In the genomic region with DNA sequence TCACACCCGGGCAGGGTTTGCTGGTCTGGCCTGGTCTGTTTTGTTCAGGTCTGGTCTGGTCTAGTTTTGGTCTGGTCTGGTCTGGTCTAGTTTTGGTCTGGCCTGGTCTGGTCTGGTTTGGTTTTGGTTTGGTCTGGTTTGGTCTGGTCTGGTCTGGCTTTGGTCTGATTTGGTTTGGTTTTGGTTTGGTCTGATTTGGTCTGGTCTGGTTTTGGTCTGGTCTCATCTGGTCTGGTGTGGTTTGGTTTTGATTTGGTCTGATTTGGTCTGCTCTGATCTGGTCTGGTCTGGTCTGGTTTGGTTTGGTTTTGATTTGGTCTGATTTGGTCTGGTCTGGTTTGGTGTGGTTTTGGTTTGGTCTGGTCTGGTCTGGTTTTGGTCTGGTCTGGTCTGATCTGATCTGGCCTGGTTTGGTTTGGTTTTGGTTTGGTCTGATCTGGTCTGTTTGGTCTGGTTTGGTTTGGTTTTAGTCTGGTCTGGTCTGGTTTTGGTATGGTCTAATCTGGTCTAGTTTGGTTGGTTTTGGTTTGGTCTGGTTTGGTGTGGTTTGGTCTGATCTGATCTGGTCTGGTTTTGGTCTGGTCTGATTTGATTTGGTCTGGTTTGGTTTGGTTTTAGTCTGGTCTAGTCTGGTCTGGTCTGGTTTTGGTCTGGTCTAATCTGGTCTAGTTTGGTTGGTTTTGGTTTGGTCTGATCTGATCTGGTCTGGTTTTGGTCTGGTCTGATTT, we compare ENCODE assay signal across 12 cellular contexts. TPM values are rescaled to one million over a fixed set of nuclear protein-coding genes. Genes with fewer than 3 reads are reported as not detected.
DNase-seq lines count a peak whose midpoint lies in the region; ATAC-seq, FAIRE-seq and TF ChIP-seq lines count a peak whose summit lies in the region.
"Had no signal": no experiment of that assay in that cellular context is flagged by ENCODE, and none has a peak within 500 bp of the region (broad histone marks: within the 10 kb centered on the region; RNA-seq: fewer than 3 reads in every experiment).

No MANE protein-coding gene starts in this region.

- no peaks in the 10 kb centered on the region for H3K27me3 ChIP-seq in lower lobe of right lung (ENCODE audit: low read depth)
- H3K27me3 ChIP-seq in effector memory CD4-positive, alpha-beta T cell (replicated peaks; ENCODE audit: control insufficient read depth, insufficient read depth, low read length, poor library complexity, severe bottlenecking), result no peaks in the 10 kb centered on the region
- H3K27me3 ChIP-seq: sigmoid colon, uterus had no signal

- H3K27ac ChIP-seq in 22Rv1 (peak overlapping the region; percentile 27; the same call in 1 of the 2 replicates), lower lobe of right lung (peak overlapping the region; percentile 65)
- no peak overlapping the region for H3K27ac ChIP-seq in effector memory CD4-positive, alpha-beta T cell (ENCODE audit: insufficient read depth, low read length, poor library complexity, severe bottlenecking)
- H3K27ac ChIP-seq: C4-2B, sigmoid colon, uterus had no signal

- H3K9me3 ChIP-seq in lower lobe of right lung, result no peaks in the 10 kb centered on the region
- no peaks in the 10 kb centered on the region for H3K9me3 ChIP-seq in effector memory CD4-positive, alpha-beta T cell (ENCODE audit: control insufficient read depth, low read length)
- H3K9me3 ChIP-seq: sigmoid colon, uterus had no signal

- peaks cover 50% of the 10 kb centered on the region for H3K4me1 ChIP-seq in lower lobe of right lung
- peaks cover 5% of the 10 kb centered on the region for H3K4me1 ChIP-seq in effector memory CD4-positive, alpha-beta T cell (ENCODE audit: control insufficient read depth, insufficient read depth, low read length, poor library complexity, severe bottlenecking)
- H3K4me1 ChIP-seq: sigmoid colon, uterus had no signal

- no peak overlapping the region for H3K4me3 Mint-ChIP-seq in activated T-helper 1 cell treated with anti-CD3 and anti-CD28 coated beads, Interleukin-12 subunit alpha, Interleukin-12 subunit beta, Interleukin-2, Interleukin-4 antibody, amounts not matched to agents 30 ng/mL and 10 ng/mL and 1 ng/mL, durations not matched to agents 14 hours and 24 hours and 36 hours

- H3K27ac Mint-ChIP-seq in activated T-helper 1 cell treated with anti-CD3 and anti-CD28 coated beads, Interleukin-12 subunit alpha, Interleukin-12 subunit beta, Interleukin-2, Interleukin-4 antibody, amounts not matched to agents 30 ng/mL and 10 ng/mL and 1 ng/mL, durations not matched to agents 14 hours and 24 hours and 36 hours, result peak overlapping the region; percentile 70

- H3K36me3 Mint-ChIP-seq in activated T-helper 1 cell treated with anti-CD3 and anti-CD28 coated beads, Interleukin-12 subunit alpha, Interleukin-12 subunit beta, Interleukin-2, Interleukin-4 antibody, amounts not matched to agents 30 ng/mL and 10 ng/mL and 1 ng/mL, durations not matched to agents 14 hours and 24 hours and 36 hours (ENCODE audit: low read depth), result peaks cover 21% of the 10 kb centered on the region

- H3K27me3 Mint-ChIP-seq in activated T-helper 1 cell treated with anti-CD3 and anti-CD28 coated beads, Interleukin-12 subunit alpha, Interleukin-12 subunit beta, Interleukin-2, Interleukin-4 antibody, amounts not matched to agents 30 ng/mL and 10 ng/mL and 1 ng/mL, durations not matched to agents 14 hours and 24 hours and 36 hours (ENCODE audit: insufficient read depth), result no peaks in the 10 kb centered on the region

- peak; percentile 82 for FAIRE-seq in GM12891 (lab: Jason Lieb, UNC)
- FAIRE-seq in urothelium cell line (lab: Jason Lieb, UNC), result no peak

- TF ChIP-seq CTCF in 22Rv1 (IDR thresholded peaks at IDR 0.05), result no peak
- TF ChIP-seq CTCF in lower lobe of right lung (IDR thresholded peaks at IDR 0.05), result no peak

- no peak for ATAC-seq in lower lobe of right lung

- no peak for DNase-seq in GM12891 (ENCODE audit: insufficient read length, low spot score)
- no peak for DNase-seq in activated T-helper 1 cell treated with anti-CD3 and anti-CD28 coated beads, Interleukin-12 subunit alpha, Interleukin-12 subunit beta, Interleukin-2, Interleukin-4 antibody, amounts not matched to agents 30 ng/mL and 10 ng/mL and 1 ng/mL, durations not matched to agents 14 hours and 24 hours and 36 hours (ENCODE audit: low spot score)
- DNase-seq in lower lobe of right lung, result no peak
- no peak for DNase-seq in amygdala (lab: John Stamatoyannopoulos, UW)
- no peak for DNase-seq in effector memory CD4-positive, alpha-beta T cell
- DNase-seq in urothelium cell line (ENCODE audit: low spot score), result no peak
- DNase-seq in SK-N-DZ (ENCODE audit: low spot score), result no peak
- DNase-seq: NCI-H1694, sigmoid colon, uterus had no signal

- H3K4me1 Mint-ChIP-seq in activated T-helper 1 cell treated with anti-CD3 and anti-CD28 coated beads, Interleukin-12 subunit alpha, Interleukin-12 subunit beta, Interleukin-2, Interleukin-4 antibody, amounts not matched to agents 30 ng/mL and 10 ng/mL and 1 ng/mL, durations not matched to agents 14 hours and 24 hours and 36 hours (ENCODE audit: low read depth), result peaks cover 10% of the 10 kb centered on the region

- TF ChIP-seq POLR2A in GM12891 (IDR thresholded peaks at IDR 0.05; ENCODE audit: low read depth, low read length), result no peak

- H3K4me3 ChIP-seq in lower lobe of right lung, result no peak overlapping the region
- H3K4me3 ChIP-seq in effector memory CD4-positive, alpha-beta T cell (ENCODE audit: insufficient read depth, low read depth, low read length, poor library complexity, severe bottlenecking), result no peak overlapping the region
- H3K4me3 ChIP-seq: sigmoid colon, uterus had no signal

- peaks cover 83% of the 10 kb centered on the region for H3K36me3 ChIP-seq in lower lobe of right lung
- peaks cover 64% of the 10 kb centered on the region for H3K36me3 ChIP-seq in effector memory CD4-positive, alpha-beta T cell (ENCODE audit: control insufficient read depth, insufficient read depth, low read length)
- H3K36me3 ChIP-seq: uterus had no signal

- peaks cover 4% of the 10 kb centered on the region for H3K9me3 Mint-ChIP-seq in activated T-helper 1 cell treated with anti-CD3 and anti-CD28 coated beads, Interleukin-12 subunit alpha, Interleukin-12 subunit beta, Interleukin-2, Interleukin-4 antibody, amounts not matched to agents 30 ng/mL and 10 ng/mL and 1 ng/mL, durations not matched to agents 14 hours and 24 hours and 36 hours

- intact Hi-C loops in activated T-helper 1 cell treated with anti-CD3 and anti-CD28 coated beads, Interleukin-12 subunit alpha, Interleukin-12 subunit beta, Interleukin-2, Interleukin-4 antibody, amounts not matched to agents 30 ng/mL and 10 ng/mL and 1 ng/mL, durations not matched to agents 14 hours and 24 hours and 36 hours (cut with micrococcal nuclease), result no loop called here
- intact Hi-C loops in lower lobe of right lung (cut with DNase I), result no loop called here

TF ChIP-seq in GM12891, 5 proteins besides CTCF, POLR2A, EP300 and RAD21:
- no peak for TF ChIP-seq POLR2AphosphoS5 (IDR thresholded peaks at IDR 0.05; ENCODE audit: low read depth, low read length)
- no peak for TF ChIP-seq TAF1 (IDR thresholded peaks at IDR 0.05; ENCODE audit: low read depth, low read length)
- TF ChIP-seq POU2F2 (IDR thresholded peaks at IDR 0.05; ENCODE audit: low read depth, low read length), result no peak
- no peak for TF ChIP-seq SPI1 (IDR thresholded peaks at IDR 0.05; ENCODE audit: low read depth, low read length)
- no peak for TF ChIP-seq PAX5 (IDR thresholded peaks at IDR 0.05; ENCODE audit: insufficient read depth, low read length, severe bottlenecking)

RNA-seq across cellular contexts. Expression of a gene that starts 14.4 kb away (rescaled TPM):
- polyA plus RNA-seq in GM12891 (2012; ENCODE audit: low read depth, missing spikeins), result 0.21 TPM
- not detected in 2 replicates for total RNA-seq in activated T-helper 1 cell treated with anti-CD3 and anti-CD28 coated beads, Interleukin-12 subunit alpha, Interleukin-12 subunit beta, Interleukin-2, Interleukin-4 antibody, amounts not matched to agents 30 ng/mL and 10 ng/mL and 1 ng/mL, durations not matched to agents 14 hours and 24 hours and 36 hours
- total RNA-seq in lower lobe of right lung, result 22.5 TPM
- not detected in 2 replicates for polyA plus RNA-seq in SK-N-DZ (2014; cell fraction: cytosol; rRNA removed)
- polyA plus RNA-seq in SK-N-DZ (2014; cell fraction: nucleus; rRNA removed), result not detected in 2 replicates

RNA-seq across cellular contexts. Expression of a gene that starts 45.2 kb away (rescaled TPM):
- polyA plus RNA-seq in GM12891 (2012; ENCODE audit: low read depth, missing spikeins), result 18.9 TPM
- 44.6 and 45.1 TPM in 2 replicates for total RNA-seq in activated T-helper 1 cell treated with anti-CD3 and anti-CD28 coated beads, Interleukin-12 subunit alpha, Interleukin-12 subunit beta, Interleukin-2, Interleukin-4 antibody, amounts not matched to agents 30 ng/mL and 10 ng/mL and 1 ng/mL, durations not matched to agents 14 hours and 24 hours and 36 hours
- 56.6 TPM for total RNA-seq in lower lobe of right lung
- 17.0 and 18.3 TPM in 2 replicates for polyA plus RNA-seq in SK-N-DZ (2014; cell fraction: cytosol; rRNA removed)
- 39.3 and 106 TPM in 2 replicates for polyA plus RNA-seq in SK-N-DZ (2014; cell fraction: nucleus; rRNA removed)

Comparison
In these comparisons a context has a peak if more than half of its experiments do, and no peak if none do; other contexts are left out.
1. RNA of a gene that starts 14.4 kb away (total RNA-seq): 22.5 TPM in lower lobe of right lung (single experiment); not detected in activated T-helper 1 cell treated with anti-CD3 and anti-CD28 coated beads, Interleukin-12 subunit alpha, Interleukin-12 subunit beta, Interleukin-2, Interleukin-4 antibody, amounts not matched to agents 30 ng/mL and 10 ng/mL and 1 ng/mL, durations not matched to agents 14 hours and 24 hours and 36 hours; every median in the first group is over 10 times any median in the second.